21 cellular contexts compared by ENCODE assay signal in the genomic region with DNA sequence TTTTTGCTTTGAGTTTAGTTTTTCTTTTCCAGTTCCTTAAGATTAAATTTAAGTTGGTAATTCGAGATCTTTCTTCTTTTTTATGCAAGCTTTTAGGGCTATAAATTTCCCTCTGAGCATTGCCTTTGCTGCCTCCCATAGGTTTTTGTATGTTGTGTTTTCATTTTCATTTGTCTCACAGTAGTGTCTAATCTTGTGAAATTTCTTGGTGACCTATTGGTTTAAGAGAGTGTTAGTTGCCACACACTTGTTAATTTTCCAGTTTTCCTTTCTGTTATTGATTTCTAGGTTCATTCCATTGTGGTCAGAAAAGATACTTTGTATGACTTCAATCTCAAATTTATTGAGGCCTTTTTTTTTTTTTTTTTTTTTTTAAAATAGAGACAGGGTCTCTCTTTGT. TPM values are rescaled to one million over a fixed set of nuclear protein-coding genes. Genes with fewer than 3 reads are reported as not detected.
A peak's percentile ranks its signal among the peaks of the same experiment; 100 is the strongest.
DNase-seq lines count a peak whose midpoint lies in the region; ATAC-seq, FAIRE-seq and TF ChIP-seq lines count a peak whose summit lies in the region.
"Had no signal": no experiment of that assay in that cellular context is flagged by ENCODE, and none has a peak within 500 bp of the region (broad histone marks: within the 10 kb centered on the region; RNA-seq: fewer than 3 reads in every experiment).

No MANE protein-coding gene starts in this region.

- TF ChIP-seq EP300 in GM12878 (IDR thresholded peaks at IDR 0.05; ENCODE audit: borderline replicate concordance in 1 of 2, control insufficient read depth in 1 of 2, low read depth in 2 of 2, low read length in 2 of 2) = no peak

- H3K4me3 Mint-ChIP-seq in activated T-cell treated with anti-CD3 and anti-CD28 coated beads, Interleukin-2, amount 50 U/mL, for 72 hours = peak overlapping the region; percentile 20 to 87
- peak overlapping the region; percentile 30 for H3K4me3 Mint-ChIP-seq in stimulated activated memory B cell treated with anti-CD40 and anti-IgM and Interleukin-4, amounts not matched to agents 10 μg/mL and 1 μg/mL and 100 μg/mL, for 72 hours

- H3K4me2 ChIP-seq in GM12878 (ENCODE audit: control insufficient read depth, insufficient read depth) = peak overlapping the region; percentile 10; the same call in 1 of the 2 replicates

- H3K36me3 Mint-ChIP-seq in activated T-cell treated with anti-CD3 and anti-CD28 coated beads, Interleukin-2, amount 50 U/mL, for 72 hours (ENCODE audit: insufficient read depth in 2 of 2) = peaks cover 8 to 24% of the 10 kb centered on the region in 2 donors
- peaks cover 42% of the 10 kb centered on the region for H3K36me3 Mint-ChIP-seq in stimulated activated memory B cell treated with anti-CD40 and anti-IgM and Interleukin-4, amounts not matched to agents 10 μg/mL and 1 μg/mL and 100 μg/mL, for 72 hours

- peaks cover 0 to 4% of the 10 kb centered on the region in 2 donors for H3K9me3 Mint-ChIP-seq in activated T-cell treated with anti-CD3 and anti-CD28 coated beads, Interleukin-2, amount 50 U/mL, for 72 hours
- H3K9me3 Mint-ChIP-seq in stimulated activated memory B cell treated with anti-CD40 and anti-IgM and Interleukin-4, amounts not matched to agents 10 μg/mL and 1 μg/mL and 100 μg/mL, for 72 hours = peaks cover 3% of the 10 kb centered on the region

- ATAC-seq in activated T-cell treated with anti-CD3 and anti-CD28 coated beads, Interleukin-2, amount 50 U/mL, for 72 hours (replicated peaks in 1 of 2) = no peak
- peak; percentile 84 for ATAC-seq in GM12878
- ATAC-seq in stimulated activated memory B cell treated with anti-CD40 and anti-IgM and Interleukin-4, amounts not matched to agents 10 μg/mL and 1 μg/mL and 100 μg/mL, for 72 hours = no peak
- ATAC-seq in HG03025 (IDR thresholded peaks at IDR 0.05; ENCODE audit: low FRiP score, unreplicated experiment) = no peak
- no peak for ATAC-seq in GM21423 (IDR thresholded peaks at IDR 0.05; ENCODE audit: unreplicated experiment)
- ATAC-seq: activated naive CD4-positive, alpha-beta T cell treated with anti-CD3 and anti-CD28 coated beads, Interleukin-2, amount 50 U/mL, for 72 hours had no signal

- peak overlapping the region; percentile 97 for H3K27ac Mint-ChIP-seq in activated T-cell treated with anti-CD3 and anti-CD28 coated beads, Interleukin-2, amount 50 U/mL, for 72 hours
- peak overlapping the region; percentile 57 for H3K27ac Mint-ChIP-seq in stimulated activated memory B cell treated with anti-CD40 and anti-IgM and Interleukin-4, amounts not matched to agents 10 μg/mL and 1 μg/mL and 100 μg/mL, for 72 hours

- TF ChIP-seq CTCF in HEK293 (tag by site-specific recombination; IDR thresholded peaks at IDR 0.05) (no peak), GM12878 (IDR thresholded peaks at IDR 0.05 in 2 of 3, conservative IDR thresholded peaks at IDR 0.05 in 1 of 3; ENCODE audit: control insufficient read depth in 2 of 3, extremely low read depth in 1 of 3, insufficient read depth in 1 of 3, low read depth in 3 of 3, low read length in 3 of 3) (0 out of 6 replicates have a peak, but pooled peaks of 1 of the 3 experiments have one; percentile 2)

- peaks cover 46% of the 10 kb centered on the region for H3K79me2 ChIP-seq in GM12878 (ENCODE audit: control insufficient read depth, insufficient read depth, low read length)

- no peak for FAIRE-seq in GM12878 (lab: Jason Lieb, UNC)
- FAIRE-seq: RCC 7860 had no signal

- TF ChIP-seq RAD21 in GM12878 (IDR thresholded peaks at IDR 0.05; ENCODE audit: insufficient read depth, low read depth, low read length) = no peak

- H4K20me1 ChIP-seq in GM12878 (ENCODE audit: control insufficient read depth, insufficient read depth) = no peaks in the 10 kb centered on the region

- WGBS in GM12878 (ENCODE audit: insufficient coverage, insufficient replicate concordance, low lambda C conversion rate, missing lambda C conversion rate) = 0% methylated on average over 1 of the region's 1 CpG

- H3K27me3 Mint-ChIP-seq in activated T-cell treated with anti-CD3 and anti-CD28 coated beads, Interleukin-2, amount 50 U/mL, for 72 hours (ENCODE audit: low read depth) = no peaks in the 10 kb centered on the region
- H3K27me3 Mint-ChIP-seq in stimulated activated memory B cell treated with anti-CD40 and anti-IgM and Interleukin-4, amounts not matched to agents 10 μg/mL and 1 μg/mL and 100 μg/mL, for 72 hours = no peaks in the 10 kb centered on the region

- no TSS peak for BruUV-seq in GM12878 (replicated peaks; lab: Mats Ljungman, UMichigan)

- in situ Hi-C loops in GM12878 (cut with MboI) = no loop called here

- peaks cover 59% of the 10 kb centered on the region for H3K4me1 Mint-ChIP-seq in activated T-cell treated with anti-CD3 and anti-CD28 coated beads, Interleukin-2, amount 50 U/mL, for 72 hours (ENCODE audit: low read depth)
- H3K4me1 Mint-ChIP-seq in stimulated activated memory B cell treated with anti-CD40 and anti-IgM and Interleukin-4, amounts not matched to agents 10 μg/mL and 1 μg/mL and 100 μg/mL, for 72 hours = peaks cover 64% of the 10 kb centered on the region

- H2AFZ ChIP-seq in GM12878 (ENCODE audit: control insufficient read depth, low read depth, low read length) = no peak overlapping the region
- H2AFZ ChIP-seq: parathyroid adenoma had no signal

- DNase-seq in activated T-cell treated with anti-CD3 and anti-CD28 coated beads, Interleukin-2, amount 50 U/mL, for 72 hours = no peak
- DNase-seq in activated T-cell treated with anti-CD3 and anti-CD28 coated beads, Interleukin-2, amount 50 U/mL, for 1 hour = no peak
- DNase-seq in GM12878 (ENCODE audit: low read depth, low spot score) (no peak), DMS53 treated with DMSO at 0.1 percent for 48 hours (lab: John Stamatoyannopoulos, UW; ENCODE audit: unreplicated experiment) (no peak)
- DNase-seq: brain microvascular endothelial cell; erythroblast; KG1; NCI-H1105; NCI-H2171; NCI-H748 treated with DMSO at 0.1 percent for 48 hours; stimulated activated CD4-positive, alpha-beta T cell treated with anti-CD3 and anti-CD28 coated beads, Interleukin-4, amount 100 ng/mL, for 1 hour; SW 1271; WERI-Rb-1 had no signal

- no peak for TF ChIP-seq POLR2A in GM12878 (IDR thresholded peaks at IDR 0.05; ENCODE audit: low read depth, low read length)

- SMC1A ChIA-PET in GM12878 (lab: Charles Lee; ENCODE audit: uncharacterized antibody, unreplicated experiment) = interaction anchor here (0.6 to 2.2 kb wide), 17 partner anchors 8 to 187 kb away, joined by 3 to 9 read pairs (median 4); partner anchors contain the start of genes NCK1 and STAG1

- no peak overlapping the region for H3K27ac ChIP-seq in HEK293 (ENCODE audit: extremely low read depth, low read depth, low read length)
- no peak overlapping the region for H3K27ac ChIP-seq in GM12878 (ENCODE audit: control insufficient read depth, insufficient read depth)
- H3K27ac ChIP-seq: brain microvascular endothelial cell, parathyroid adenoma, thoracic aorta, WERI-Rb-1 had no signal

- H3K4me1 ChIP-seq in HEK293 (ENCODE audit: control insufficient read depth, insufficient read depth, low read length) = no peaks in the 10 kb centered on the region
- H3K4me1 ChIP-seq in GM12878 (ENCODE audit: control insufficient read depth, insufficient read depth, low read length) = peaks cover 12% of the 10 kb centered on the region

- POLR2A ChIA-PET in HEK293 (lab: Yijun Ruan, JAX) (no interaction called here), GM12878 (lab: Charles Lee) (interaction anchor here (0.9 to 2.1 kb wide), 2 partner anchors 8 to 77 kb away, joined by 3 to 7 read pairs; partner anchors contain the start of gene NCK1)

- H3K4me3 ChIP-seq in HEK293 (ENCODE audit: low read depth, low read length) (no peak overlapping the region), GM12878 (no peak overlapping the region)
- H3K4me3 ChIP-seq: thoracic aorta had no signal

- intact Hi-C loops in GM12878 (cut with micrococcal nuclease; ENCODE audit: unreplicated experiment) = no loop called here

- CTCF ChIA-PET in HEK293 (lab: Yijun Ruan, JAX) (interaction anchor here (0.7 kb wide), 1 partner anchor 19 kb away, joined by 4 read pairs; the partner anchor contains the start of gene IL20RB), GM12878 (lab: Yijun Ruan, JAX) (interaction anchor here (0.6 to 2.5 kb wide), 8 partner anchors 8 to 95 kb away, joined by 3 to 16 read pairs (median 3); partner anchors contain the start of gene NCK1)

- RAD21 ChIA-PET in GM12878 (lab: Charles Lee; ENCODE audit: unreplicated experiment) = interaction anchor here (1.0 to 2.1 kb wide), 7 partner anchors 9 to 548 kb away, joined by 3 to 13 read pairs (median 5); partner anchors contain the start of genes NCK1 and STAG1

- peaks cover 0 to 4% of the 10 kb centered on the region in 2 experiments; a peak in 1 of 3 replicates for H3K36me3 ChIP-seq in HEK293 (ENCODE audit: control insufficient read depth in 2 of 2, insufficient read depth in 1 of 2, low read length in 2 of 2)
- peaks cover 0 to 2% of the 10 kb centered on the region in 2 experiments; a peak in 2 of 4 replicates for H3K36me3 ChIP-seq in GM12878 (ENCODE audit: control insufficient read depth in 2 of 2, insufficient read depth in 2 of 2, low read length in 1 of 2)
- H3K36me3 ChIP-seq: brain microvascular endothelial cell, thoracic aorta had no signal

- H3K9me3 ChIP-seq in HEK293 (ENCODE audit: control insufficient read depth, insufficient read depth, low read depth, low read length) (no peaks in the 10 kb centered on the region), GM12878 (replicated peaks; ENCODE audit: control insufficient read depth, insufficient read depth, low read length) (peaks cover 5% of the 10 kb centered on the region)
- H3K9me3 ChIP-seq: thoracic aorta had no signal

- no peak overlapping the region for H3K9ac ChIP-seq in GM12878 (ENCODE audit: control insufficient read depth, insufficient read depth, low read length)
- H3K9ac ChIP-seq: parathyroid adenoma had no signal

- H3K27me3 ChIP-seq in GM12878 (replicated peaks in 1 of 2; ENCODE audit: control insufficient read depth in 2 of 2, insufficient read depth in 2 of 2, low read length in 1 of 2) = no peaks in the 10 kb centered on the region
- H3K27me3 ChIP-seq: brain microvascular endothelial cell had no signal

RNA-seq across cellular contexts. Expression of gene IL20RB, which starts 18.3 kb away (rescaled TPM):
- total RNA-seq in activated T-cell treated with anti-CD3 and anti-CD28 coated beads, Interleukin-2, amount 50 U/mL, for 72 hours = 1 to 10 TPM; 1.7 to 2.0 TPM
- 1.5 and 2.0 TPM in 2 replicates for total RNA-seq in GM12878 (2013; cell fraction: nucleolus; rRNA removed)
- total RNA-seq in GM12878 (2014; rRNA removed) = 1.1 and 1.3 TPM in 2 replicates
- 0.60 and 0.94 TPM in 2 replicates for total RNA-seq in GM12878 (2014; rRNA removed; fragmentation: Illumina TruSeq; extraction: Trizol)
- 0.58 and 0.97 TPM in 2 replicates for total RNA-seq in GM12878 (2021)
- 0.17 TPM for polyA plus RNA-seq in GM12878 (2011; ENCODE audit: low read depth)
- 0.45 and 0.52 TPM in 2 replicates for polyA plus RNA-seq in GM12878 (2011; rRNA removed)
- polyA plus RNA-seq in GM12878 (2011; cell fraction: cytosol; rRNA removed) = 0.28 and 0.57 TPM in 2 replicates
- 1.3 and 1.4 TPM in 2 replicates for polyA plus RNA-seq in GM12878 (2011; cell fraction: nucleus; rRNA removed)
- polyA plus RNA-seq in GM12878 (2012) = 0.24 and 0.55 TPM in 2 replicates
- 0.46 and 0.79 TPM in 2 replicates for polyA plus RNA-seq in GM12878 (2014; fragmentation: Illumina TruSeq; extraction: Trizol)
- polyA plus RNA-seq in GM12878 (2014; fragmentation: Nextera tagmentation; extraction: Ambion mirVana) = under 1 TPM; 0.39 to 0.57 TPM
- polyA plus RNA-seq in GM12878 (2014; rRNA removed) = 0.52 and 0.96 TPM in 2 replicates
- polyA plus RNA-seq in GM12878 (2016; fragmentation: Nextera tagmentation; extraction: Ambion mirVana) = under 1 TPM; 0.21 to 0.31 TPM
- polyA minus RNA-seq in GM12878 (2011; rRNA and poly(A)+ RNA removed) = 0.72 and 1.5 TPM in 2 replicates
- 1.3 and 2.0 TPM in 2 replicates for polyA minus RNA-seq in GM12878 (2011; cell fraction: cytosol; rRNA and poly(A)+ RNA removed)
- polyA minus RNA-seq in GM12878 (2011; cell fraction: nucleus; rRNA and poly(A)+ RNA removed) = 0.60 and 2.1 TPM in 2 replicates
